Comparison of ENCODE assay signal across 8 cellular contexts in genomic region chr19:18785179-18786124, GRCh38.
A peak's percentile ranks its signal among the peaks of the same experiment; 100 is the strongest.
DNase-seq lines count a peak whose midpoint lies in the region; ATAC-seq lines count a peak whose summit lies in the region.

No MANE protein-coding gene starts in this region.

- no peak overlapping the region for H3K27ac ChIP-seq in iPS-18a (ENCODE audit: low read length)

- no peak overlapping the region for H3K27ac Mint-ChIP-seq in T-helper 2 cell treated with Interferon-gamma antibody and Interleukin-4, amounts not matched to agents 5 μg/mL and 100 μg/mL, for 36 hours

- peak overlapping the region; percentile 42 for H3K4me3 Mint-ChIP-seq in T-helper 2 cell treated with Interferon-gamma antibody and Interleukin-4, amounts not matched to agents 5 μg/mL and 100 μg/mL, for 36 hours

- no peaks in the 10 kb centered on the region for H3K9me3 Mint-ChIP-seq in T-helper 2 cell treated with Interferon-gamma antibody and Interleukin-4, amounts not matched to agents 5 μg/mL and 100 μg/mL, for 36 hours

- peaks cover 6% of the 10 kb centered on the region for H3K36me3 Mint-ChIP-seq in T-helper 2 cell treated with Interferon-gamma antibody and Interleukin-4, amounts not matched to agents 5 μg/mL and 100 μg/mL, for 36 hours (ENCODE audit: low read depth)

- H3K9me3 ChIP-seq in adipocyte (ENCODE audit: control insufficient read depth, low read length) (no peaks in the 10 kb centered on the region), iPS-18a (ENCODE audit: control insufficient read depth, low read depth, low read length) (no peaks in the 10 kb centered on the region)

- peaks cover 16% of the 10 kb centered on the region for H3K4me1 Mint-ChIP-seq in T-helper 2 cell treated with Interferon-gamma antibody and Interleukin-4, amounts not matched to agents 5 μg/mL and 100 μg/mL, for 36 hours (ENCODE audit: low read depth)

- peaks cover 14% of the 10 kb centered on the region for H3K4me1 ChIP-seq in adipocyte (ENCODE audit: control insufficient read depth, insufficient read depth, low read length)
- no peaks in the 10 kb centered on the region for H3K4me1 ChIP-seq in iPS-18a (ENCODE audit: control insufficient read depth, low read depth, low read length)

- H3K9ac ChIP-seq in adipocyte (ENCODE audit: low read length) (peak overlapping the region; percentile 74), iPS-18a (ENCODE audit: low read length) (no peak overlapping the region)

- H3K27me3 Mint-ChIP-seq in T-helper 2 cell treated with Interferon-gamma antibody and Interleukin-4, amounts not matched to agents 5 μg/mL and 100 μg/mL, for 36 hours (ENCODE audit: low read depth): peaks cover 46% of the 10 kb centered on the region

- DNase-seq in COR-L47 (lab: John Stamatoyannopoulos, UW) (peak; percentile 14), Kasumi-1 (lab: John Stamatoyannopoulos, UW) (peak; percentile 48 to 67), adipocyte (ENCODE audit: low read depth) (peak; percentile 77)
- DNase-seq in T-helper 2 cell treated with Interferon-gamma antibody and Interleukin-4, amounts not matched to agents 5 μg/mL and 100 μg/mL, for 36 hours (ENCODE audit: low spot score): peak; percentile 47
- DNase-seq in stimulated activated CD4-positive, alpha-beta T cell treated with anti-CD3 and anti-CD28 coated beads, Interleukin-4, amount 100 ng/mL, for 1 hour: peak; percentile 73

- no peak for ATAC-seq in HG02678 (IDR thresholded peaks at IDR 0.05; ENCODE audit: unreplicated experiment)
- ATAC-seq in HG02798 (IDR thresholded peaks at IDR 0.05; ENCODE audit: poor library complexity, unreplicated experiment): no peak

- H3K27me3 ChIP-seq in adipocyte (replicated peaks; ENCODE audit: control insufficient read depth, insufficient read depth, low read length) (no peaks in the 10 kb centered on the region), iPS-18a (ENCODE audit: control insufficient read depth, insufficient read depth, low read length) (peaks cover 99% of the 10 kb centered on the region)

- H3K4me3 ChIP-seq in adipocyte (ENCODE audit: low read length): peak overlapping the region; percentile 64
- H3K4me3 ChIP-seq in iPS-18a (ENCODE audit: low read length): peak overlapping the region; percentile 47

- H3K36me3 ChIP-seq in adipocyte (ENCODE audit: control insufficient read depth, insufficient read depth, low read length, severe bottlenecking) (peaks cover 29% of the 10 kb centered on the region), iPS-18a (ENCODE audit: control insufficient read depth, low read depth, low read length) (no peaks in the 10 kb centered on the region)

Comparison
In these comparisons a context has a peak if more than half of its experiments do, and no peak if none do; other contexts are left out.
1. DNase-seq: peak in every context shown above with its lines; median percentile 77 in adipocyte; 73 in stimulated activated CD4-positive, alpha-beta T cell treated with anti-CD3 and anti-CD28 coated beads, Interleukin-4, amount 100 ng/mL, for 1 hour; 58 in Kasumi-1; 47 in T-helper 2 cell treated with Interferon-gamma antibody and Interleukin-4, amounts not matched to agents 5 μg/mL and 100 μg/mL, for 36 hours; 14 in COR-L47.